In the genomic region with DNA sequence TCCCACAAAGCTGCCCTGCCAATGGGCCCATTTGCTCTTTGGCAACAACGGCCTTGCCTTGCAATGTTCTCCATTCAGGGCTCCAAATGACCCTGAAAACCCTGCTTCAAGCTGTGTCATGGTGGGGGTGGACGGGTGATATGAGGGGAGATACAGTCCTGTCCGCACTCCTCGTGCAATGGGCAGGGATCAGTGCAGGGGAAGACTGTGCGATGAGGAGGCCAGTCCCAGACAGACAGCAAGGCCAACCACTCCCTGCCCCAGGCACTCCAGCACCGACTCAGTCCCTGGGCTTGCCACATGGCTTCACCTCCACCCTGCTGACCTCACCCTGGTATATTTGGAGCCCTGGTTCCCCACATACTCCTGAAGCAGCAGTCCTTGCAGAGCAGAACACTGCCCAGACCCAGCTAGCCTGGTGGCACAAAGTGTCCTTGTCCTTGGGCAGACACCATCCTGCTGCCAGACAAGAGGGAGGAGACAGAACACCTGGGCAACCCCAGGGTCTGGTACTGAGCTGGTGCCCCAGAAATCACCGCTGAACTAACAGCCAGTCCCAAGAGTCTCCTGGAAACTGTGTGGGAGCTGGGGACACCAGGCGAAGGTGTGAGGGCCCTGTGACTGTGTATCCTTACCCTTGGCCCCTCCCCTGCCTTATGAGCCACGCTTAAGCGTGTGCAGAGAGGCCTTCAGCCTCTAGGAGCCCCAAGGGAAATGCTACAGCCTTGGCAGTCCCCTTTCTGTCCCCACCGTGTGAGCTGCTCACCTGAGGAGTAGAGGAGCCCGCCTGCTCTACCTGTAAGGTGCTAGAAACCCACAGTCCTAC, we compare ENCODE assay signal across 13 cellular contexts. TPM values are rescaled to one million over a fixed set of nuclear protein-coding genes. Genes with fewer than 3 reads are reported as not detected.
DNase-seq lines count a peak whose midpoint lies in the region; ATAC-seq and TF ChIP-seq lines count a peak whose summit lies in the region.
"Had no signal": no experiment of that assay in that cellular context is flagged by ENCODE, and none has a peak within 500 bp of the region (broad histone marks: within the 10 kb centered on the region; RNA-seq: fewer than 3 reads in every experiment).

No MANE protein-coding gene starts in this region.

- H3K36me3 ChIP-seq in fibroblast of lung (ENCODE audit: control insufficient read depth, insufficient read depth, low read length) = peaks cover 12% of the 10 kb centered on the region

- no peak for ATAC-seq in WTC11

- DNase-seq in NCI-H2029 treated with DMSO at 0.1 percent for 48 hours (lab: John Stamatoyannopoulos, UW) (peak; percentile 9), NCI-H2029 (lab: John Stamatoyannopoulos, UW) (no peak), WTC11 (ENCODE audit: low spot score) (no peak), fibroblast of lung (ENCODE audit: low read depth in 2 of 2) (no peak), NCI-H524 treated with DMSO at 0.1 percent for 48 hours (lab: John Stamatoyannopoulos, UW) (no peak), KG1 (lab: John Stamatoyannopoulos, UW) (no peak), dermis blood vessel endothelial cell (no peak)
- DNase-seq: 8988T, dorsolateral prefrontal cortex, GF-D8, NCI-H510A treated with DMSO at 0.1 percent for 48 hours, posterior cingulate gyrus had no signal

- POLR2A ChIA-PET in WTC11 (lab: Charles Lee) = no interaction called here

- H3K9ac ChIP-seq in fibroblast of lung (ENCODE audit: insufficient read depth, low read length) = no peak overlapping the region

- CTCF ChIA-PET in WTC11 (lab: Charles Lee) = no interaction called here

- H3K36me3 Mint-ChIP-seq in WTC11 = peaks cover 6% of the 10 kb centered on the region; the same call in 1 of the 2 replicates

- H3K9me3 ChIP-seq in fibroblast of lung (ENCODE audit: control insufficient read depth, insufficient read depth, low read depth, low read length) = no peaks in the 10 kb centered on the region

- H3K27me3 ChIP-seq in fibroblast of lung (ENCODE audit: control insufficient read depth, insufficient read depth, low read length) = no peaks in the 10 kb centered on the region
- H3K27me3 ChIP-seq: dorsolateral prefrontal cortex had no signal

- no peaks in the 10 kb centered on the region for H3K27me3 Mint-ChIP-seq in WTC11 (ENCODE audit: low read depth)

- peak overlapping the region; percentile 10 for H3K27ac ChIP-seq in fibroblast of lung (ENCODE audit: insufficient read depth, low read length)
- peak overlapping the region in 14 of 21 experiments; percentile 4 to 80 (median 24) for H3K27ac ChIP-seq in skin epidermis

- peaks cover 3% of the 10 kb centered on the region for H4K20me1 ChIP-seq in fibroblast of lung (ENCODE audit: control insufficient read depth, extremely low read depth, insufficient read depth, low read length)

- peaks cover 32% of the 10 kb centered on the region for H3K4me1 Mint-ChIP-seq in WTC11

- H3K4me2 ChIP-seq in fibroblast of lung (ENCODE audit: extremely low read depth, insufficient read depth, low read length) = no peak overlapping the region

- no peak overlapping the region for H2AFZ ChIP-seq in fibroblast of lung (ENCODE audit: low read length)

- peak overlapping the region; percentile 89 for H3K27ac Mint-ChIP-seq in WTC11

- no peak overlapping the region for H3K4me3 Mint-ChIP-seq in WTC11

- H3K79me2 ChIP-seq in fibroblast of lung (ENCODE audit: control insufficient read depth, insufficient read depth, low read length) = peaks cover 88% of the 10 kb centered on the region

- TF ChIP-seq CTCF in WTC11 (IDR thresholded peaks at IDR 0.05) (no peak), fibroblast of lung (conservative IDR thresholded peaks at IDR 0.05 in 1 of 2, IDR thresholded peaks at IDR 0.05 in 1 of 2; ENCODE audit: low read depth in 1 of 2, low read length in 2 of 2) (no peak)

- no peaks in the 10 kb centered on the region for H3K9me3 Mint-ChIP-seq in WTC11

- H3K4me3 ChIP-seq in fibroblast of lung (replicated peaks in 1 of 4; ENCODE audit: control extremely low read depth in 1 of 4, insufficient read depth in 1 of 4, low read depth in 3 of 4, low read length in 4 of 4) (no peak overlapping the region), skin epidermis (no peak overlapping the region)
- H3K4me3 ChIP-seq: dorsolateral prefrontal cortex had no signal

- H3K4me1 ChIP-seq in fibroblast of lung (ENCODE audit: control insufficient read depth, extremely low read depth, insufficient read depth, low read length) = peaks cover 14% of the 10 kb centered on the region

TF ChIP-seq in WTC11, 78 proteins besides CTCF, POLR2A, EP300 and RAD21 (continues in another document):
- no peak for TF ChIP-seq TEAD4 (CRISPR knock-in tag; IDR thresholded peaks at IDR 0.05)
- no peak for TF ChIP-seq NR2C2 (CRISPR knock-in tag; IDR thresholded peaks at IDR 0.05)
- TF ChIP-seq TCF7 (CRISPR knock-in tag; IDR thresholded peaks at IDR 0.05; ENCODE audit: low read depth) = no peak
- no peak for TF ChIP-seq CBFB (CRISPR knock-in tag; IDR thresholded peaks at IDR 0.05; ENCODE audit: low read depth)
- TF ChIP-seq NR1H2 (CRISPR knock-in tag; IDR thresholded peaks at IDR 0.05) = no peak
- no peak for TF ChIP-seq RORB (CRISPR knock-in tag; IDR thresholded peaks at IDR 0.05)
- no peak for TF ChIP-seq ZNF281 (CRISPR knock-in tag; IDR thresholded peaks at IDR 0.05)
- no peak for TF ChIP-seq TEAD1 (CRISPR knock-in tag; IDR thresholded peaks at IDR 0.05)
- no peak for TF ChIP-seq ARID4B (CRISPR knock-in tag; IDR thresholded peaks at IDR 0.05; ENCODE audit: borderline replicate concordance)

RNA-seq across cellular contexts. Expression of gene SLC35E1, which starts 9.1 kb away (rescaled TPM):
- total RNA-seq in WTC11 (2021) (27.5 to 28.5 TPM (median 28.0 TPM) in 3 replicates), fibroblast of lung (16.9 and 19.0 TPM in 2 replicates), dermis blood vessel endothelial cell (24.5 and 34.1 TPM in 2 replicates)
- 34.0 and 36.1 TPM in 2 replicates for polyA plus RNA-seq in fibroblast of lung
- 31.3 and 37.8 TPM in 2 replicates for polyA plus RNA-seq in fibroblast of lung (2012)
- polyA minus RNA-seq in fibroblast of lung (ENCODE audit: low replicate concordance) = 81.7 and 90.8 TPM in 2 replicates

RNA-seq across cellular contexts. Expression of gene CHERP, which starts 39.1 kb away (rescaled TPM):
- total RNA-seq in WTC11 (2021) = 67.4 to 98.7 TPM (median 75.8 TPM) in 3 replicates
- 4.4 and 6.1 TPM in 2 replicates for total RNA-seq in fibroblast of lung
- polyA plus RNA-seq in fibroblast of lung = 2.4 and 5.2 TPM in 2 replicates
- 15.1 and 22.8 TPM in 2 replicates for polyA plus RNA-seq in fibroblast of lung (2012)
- polyA minus RNA-seq in fibroblast of lung (ENCODE audit: low replicate concordance) = 16.6 and 21.2 TPM in 2 replicates
- 2.7 and 10.3 TPM in 2 replicates for total RNA-seq in dermis blood vessel endothelial cell

RNA-seq across cellular contexts. Expression of gene MED26, which starts 46.6 kb away (rescaled TPM):
- total RNA-seq in WTC11 (2021) (11.7 to 14.2 TPM (median 12.3 TPM) in 3 replicates), fibroblast of lung (3.3 and 4.5 TPM in 2 replicates), dermis blood vessel endothelial cell (5.3 and 5.4 TPM in 2 replicates)
- polyA plus RNA-seq in fibroblast of lung = 3.7 TPM in 2 replicates
- polyA plus RNA-seq in fibroblast of lung (2012) = 4.3 and 4.7 TPM in 2 replicates
- 4.0 and 5.4 TPM in 2 replicates for polyA minus RNA-seq in fibroblast of lung (ENCODE audit: low replicate concordance)
